In genomic region chr2:70957838-70958237, GRCh38 we compare ENCODE assay signal across 15 cellular contexts. TPM values are rescaled to one million over a fixed set of nuclear protein-coding genes. Genes with fewer than 3 reads are reported as not detected.
"Had no signal": no experiment of that assay in that cellular context is flagged by ENCODE, and none has a peak within 500 bp of the region (broad histone marks: within the 10 kb centered on the region; RNA-seq: fewer than 3 reads in every experiment).

No MANE protein-coding gene starts in this region.

- ATAC-seq: effector memory CD8-positive, alpha-beta T cell; psoas muscle; WTC11 had no signal

- H3K9me3 Mint-ChIP-seq: activated CD4-positive, alpha-beta T cell treated with anti-CD3 and anti-CD28 coated beads, Interleukin-2, amount 10 ng/mL, durations not matched to agents 7 days and 5 days; activated T-helper 1 cell treated with anti-CD3 and anti-CD28 coated beads, Interleukin-12 subunit alpha, Interleukin-12 subunit beta, Interleukin-2, Interleukin-4 antibody, amounts not matched to agents 30 ng/mL and 10 ng/mL and 1 ng/mL, durations not matched to agents 14 hours and 24 hours and 36 hours; dendritic cell treated with granulocyte-macrophage colony-stimulating factor and Interleukin-4, amounts not matched to agents 40 ng/mL and 50 ng/mL, for 4 days; effector memory CD8-positive, alpha-beta T cell; nephron; WTC11 had no signal

- H3K4me3 ChIP-seq: psoas muscle, sigmoid colon, SK-N-MC, tibial artery had no signal

- H3K4me3 Mint-ChIP-seq: activated CD4-positive, alpha-beta T cell treated with anti-CD3 and anti-CD28 coated beads, Interleukin-2, amount 10 ng/mL, durations not matched to agents 7 days and 5 days; activated T-helper 1 cell treated with anti-CD3 and anti-CD28 coated beads, Interleukin-12 subunit alpha, Interleukin-12 subunit beta, Interleukin-2, Interleukin-4 antibody, amounts not matched to agents 30 ng/mL and 10 ng/mL and 1 ng/mL, durations not matched to agents 14 hours and 24 hours and 36 hours; dendritic cell treated with granulocyte-macrophage colony-stimulating factor and Interleukin-4, amounts not matched to agents 40 ng/mL and 50 ng/mL, for 4 days; effector memory CD8-positive, alpha-beta T cell; nephron; WTC11 had no signal

- H3K36me3 ChIP-seq: sigmoid colon, tibial artery had no signal

- H3K4me1 ChIP-seq: psoas muscle, sigmoid colon, tibial artery had no signal

- DNase-seq: activated CD4-positive, alpha-beta T cell treated with anti-CD3 and anti-CD28 coated beads, Interleukin-2, amount 10 ng/mL, durations not matched to agents 7 days and 5 days; activated naive CD4-positive, alpha-beta T cell treated with Interleukin-2 at 50 U/mL for 16 hours; effector memory CD8-positive, alpha-beta T cell; mammary epithelial cell; occipital lobe; psoas muscle; sigmoid colon; stimulated activated CD4-positive, alpha-beta T cell treated with anti-CD3 and anti-CD28 coated beads, Interleukin-12 subunit alpha, Interleukin-12 subunit beta, amount 100 ng/mL, for 4 hours; T-helper 1 cell had no signal

- H3K27ac Mint-ChIP-seq: activated CD4-positive, alpha-beta T cell treated with anti-CD3 and anti-CD28 coated beads, Interleukin-2, amount 10 ng/mL, durations not matched to agents 7 days and 5 days; activated T-helper 1 cell treated with anti-CD3 and anti-CD28 coated beads, Interleukin-12 subunit alpha, Interleukin-12 subunit beta, Interleukin-2, Interleukin-4 antibody, amounts not matched to agents 30 ng/mL and 10 ng/mL and 1 ng/mL, durations not matched to agents 14 hours and 24 hours and 36 hours; dendritic cell treated with granulocyte-macrophage colony-stimulating factor and Interleukin-4, amounts not matched to agents 40 ng/mL and 50 ng/mL, for 4 days; effector memory CD8-positive, alpha-beta T cell; nephron; WTC11 had no signal

- H3K36me3 Mint-ChIP-seq: WTC11 had no signal

- H3K9me3 ChIP-seq: psoas muscle, sigmoid colon, tibial artery had no signal

- H3K27ac ChIP-seq: psoas muscle, sigmoid colon, SK-N-MC, tibial artery had no signal

- H3K4me1 Mint-ChIP-seq: nephron had no signal

RNA-seq across cellular contexts. Expression of gene ANKRD53, which starts 20.6 kb away (rescaled TPM):
- total RNA-seq: activated T-helper 1 cell treated with anti-CD3 and anti-CD28 coated beads, Interleukin-12 subunit alpha, Interleukin-12 subunit beta, Interleukin-2, Interleukin-4 antibody, amounts not matched to agents 30 ng/mL and 10 ng/mL and 1 ng/mL, durations not matched to agents 14 hours and 24 hours and 36 hours had no signal

RNA-seq across cellular contexts. Expression of gene ATP6V1B1, which starts 22.1 kb away (rescaled TPM):
- total RNA-seq: activated CD4-positive, alpha-beta T cell treated with anti-CD3 and anti-CD28 coated beads, Interleukin-2, amount 10 ng/mL, durations not matched to agents 7 days and 5 days; activated T-helper 1 cell treated with anti-CD3 and anti-CD28 coated beads, Interleukin-12 subunit alpha, Interleukin-12 subunit beta, Interleukin-2, Interleukin-4 antibody, amounts not matched to agents 30 ng/mL and 10 ng/mL and 1 ng/mL, durations not matched to agents 14 hours and 24 hours and 36 hours; occipital lobe; WTC11 had no signal

RNA-seq across cellular contexts. Expression of gene VAX2, which starts 57.5 kb away (rescaled TPM):
- total RNA-seq: activated CD4-positive, alpha-beta T cell treated with anti-CD3 and anti-CD28 coated beads, Interleukin-2, amount 10 ng/mL, durations not matched to agents 7 days and 5 days; activated T-helper 1 cell treated with anti-CD3 and anti-CD28 coated beads, Interleukin-12 subunit alpha, Interleukin-12 subunit beta, Interleukin-2, Interleukin-4 antibody, amounts not matched to agents 30 ng/mL and 10 ng/mL and 1 ng/mL, durations not matched to agents 14 hours and 24 hours and 36 hours; WTC11 had no signal
- polyA plus RNA-seq: mammary epithelial cell had no signal
